26 cellular contexts compared by ENCODE assay signal in the genomic region with DNA sequence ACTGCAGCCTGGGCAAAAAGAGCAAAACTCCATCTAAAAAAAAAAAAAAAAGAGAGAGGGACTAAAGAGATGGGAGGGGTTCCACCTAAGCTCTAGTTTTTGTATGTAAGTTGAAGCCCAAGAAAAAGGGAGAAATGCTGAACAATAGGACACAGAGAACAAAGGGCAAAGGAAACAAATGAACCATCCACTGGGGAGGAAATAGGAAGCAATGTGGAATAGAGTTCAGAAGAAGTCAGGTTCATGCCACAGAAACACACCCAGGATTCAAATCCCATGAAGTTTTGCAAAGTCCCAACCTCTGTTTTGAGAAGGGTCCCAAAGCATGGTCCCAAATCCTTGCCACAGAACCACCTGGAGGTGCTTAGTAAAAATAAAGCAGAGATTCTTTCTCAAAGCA.
"Had no signal": no experiment of that assay in that cellular context is flagged by ENCODE, and none has a peak within 500 bp of the region (broad histone marks: within the 10 kb centered on the region; RNA-seq: fewer than 3 reads in every experiment).

No MANE protein-coding gene starts in this region.

- H3K27me3 Mint-ChIP-seq: activated B cell treated with CpG ODN at 0.5 μM for 24 hours; activated CD4-positive, alpha-beta memory T cell treated with anti-CD3 and anti-CD28 coated beads, Interleukin-2, amount 10 ng/mL, durations not matched to agents 7 days and 5 days; activated naive CD4-positive, alpha-beta T cell treated with anti-CD3 and anti-CD28 coated beads, Interleukin-2, amount 50 U/mL, for 24 hours; central memory CD8-positive, alpha-beta T cell; IgD-negative memory B cell had no signal

- DNase-seq: activated B cell treated with CpG ODN at 0.5 μM for 24 hours; activated CD4-positive, alpha-beta memory T cell treated with anti-CD3 and anti-CD28 coated beads, Interleukin-2, amount 10 ng/mL, durations not matched to agents 7 days and 5 days; activated CD4-positive, alpha-beta T cell treated with anti-CD3 and anti-CD28 coated beads for 1 hour; activated CD4-positive, alpha-beta T cell treated with anti-CD3 and anti-CD28 coated beads, Interleukin-2, amount 50 U/mL, for 1 hour; activated CD8-positive, alpha-beta memory T cell treated with anti-CD3 and anti-CD28 coated beads, Interleukin-2, amount 50 U/mL, for 48 hours; activated effector memory CD4-positive, alpha-beta T cell treated with Interleukin-2 at 50 U/mL for 16 hours; activated naive CD4-positive, alpha-beta T cell; activated T-cell treated with anti-CD3 and anti-CD28 coated beads, Interleukin-2, amount 50 U/mL, for 1 hour; amygdala; KG1; NCI-H1048; NCI-H146; NCI-H1930; NCI-H2107; NCI-H510A treated with DMSO at 0.1 percent for 48 hours; NCI-H69; NK-92 treated with Interleukin-12 subunit alpha and Interleukin-12 subunit beta, amount 100 ng/mL, for 24 hours; Peyer's patch; SHP77; T-helper 9 cell had no signal

- H3K9me3 ChIP-seq: Peyer's patch had no signal

- H3K4me1 Mint-ChIP-seq: activated B cell treated with CpG ODN at 0.5 μM for 24 hours; activated CD4-positive, alpha-beta memory T cell treated with anti-CD3 and anti-CD28 coated beads, Interleukin-2, amount 10 ng/mL, durations not matched to agents 7 days and 5 days; activated naive CD4-positive, alpha-beta T cell treated with anti-CD3 and anti-CD28 coated beads, Interleukin-2, amount 50 U/mL, for 24 hours; central memory CD8-positive, alpha-beta T cell had no signal

- H3K36me3 Mint-ChIP-seq: brain had no signal

- H3K4me1 ChIP-seq: Peyer's patch had no signal

- H3K27ac Mint-ChIP-seq: activated B cell treated with CpG ODN at 0.5 μM for 24 hours; activated CD4-positive, alpha-beta memory T cell treated with anti-CD3 and anti-CD28 coated beads, Interleukin-2, amount 10 ng/mL, durations not matched to agents 7 days and 5 days; activated naive CD4-positive, alpha-beta T cell treated with anti-CD3 and anti-CD28 coated beads, Interleukin-2, amount 50 U/mL, for 24 hours; brain; T-helper 1 cell treated with Interleukin-12 subunit alpha and Interleukin-12 subunit beta and Interleukin-4 antibody, amounts not matched to agents 30 μg/mL and 1 μg/mL, for 36 hours had no signal

- H3K4me3 Mint-ChIP-seq: activated B cell treated with CpG ODN at 0.5 μM for 24 hours; activated CD4-positive, alpha-beta memory T cell treated with anti-CD3 and anti-CD28 coated beads, Interleukin-2, amount 10 ng/mL, durations not matched to agents 7 days and 5 days; activated naive CD4-positive, alpha-beta T cell treated with anti-CD3 and anti-CD28 coated beads, Interleukin-2, amount 50 U/mL, for 24 hours; brain; central memory CD8-positive, alpha-beta T cell; IgD-negative memory B cell; T-helper 1 cell treated with Interleukin-12 subunit alpha and Interleukin-12 subunit beta and Interleukin-4 antibody, amounts not matched to agents 30 μg/mL and 1 μg/mL, for 36 hours had no signal

- H3K4me3 ChIP-seq: Peyer's patch had no signal

- H3K27me3 ChIP-seq: Peyer's patch had no signal

- H3K27ac ChIP-seq: Peyer's patch, RWPE1 had no signal

- H3K9me3 Mint-ChIP-seq: activated B cell treated with CpG ODN at 0.5 μM for 24 hours; activated CD4-positive, alpha-beta memory T cell treated with anti-CD3 and anti-CD28 coated beads, Interleukin-2, amount 10 ng/mL, durations not matched to agents 7 days and 5 days; activated naive CD4-positive, alpha-beta T cell treated with anti-CD3 and anti-CD28 coated beads, Interleukin-2, amount 50 U/mL, for 24 hours; brain; central memory CD8-positive, alpha-beta T cell; IgD-negative memory B cell; T-helper 1 cell treated with Interleukin-12 subunit alpha and Interleukin-12 subunit beta and Interleukin-4 antibody, amounts not matched to agents 30 μg/mL and 1 μg/mL, for 36 hours had no signal
